ENCODE assay signal across 23 cellular contexts in genomic region chr7:105636982-105637381, GRCh38. TPM values are rescaled to one million over a fixed set of nuclear protein-coding genes. Genes with fewer than 3 reads are reported as not detected.
DNase-seq lines count a peak whose midpoint lies in the region; ATAC-seq, FAIRE-seq and TF ChIP-seq lines count a peak whose summit lies in the region.
"Had no signal": no experiment of that assay in that cellular context is flagged by ENCODE, and none has a peak within 500 bp of the region (broad histone marks: within the 10 kb centered on the region; RNA-seq: fewer than 3 reads in every experiment).

No MANE protein-coding gene starts in this region.

- H3K4me3 ChIP-seq in GM23338 (peak overlapping the region; percentile 46), HUES64 (ENCODE audit: low read length) (peak overlapping the region; percentile 39; the same call in 1 of the 2 replicates), endodermal cell (ENCODE audit: low read length) (no peak overlapping the region), neural progenitor cell (no peak overlapping the region)

- H3K9me2 ChIP-seq in GM23338 (ENCODE audit: insufficient read depth), result no peaks in the 10 kb centered on the region
- H3K9me2 ChIP-seq: SK-N-SH had no signal

- H3K79me2 ChIP-seq in GM23338 (replicated peaks; ENCODE audit: insufficient read depth) (peaks cover 56% of the 10 kb centered on the region), neural progenitor cell (ENCODE audit: low read depth) (no peaks in the 10 kb centered on the region)

- no peak for TF ChIP-seq POLR2A in H54 (IDR thresholded peaks at IDR 0.05; ENCODE audit: low read depth, low read length)

- peak overlapping the region; percentile 82; the same call in 1 of the 2 replicates for H3K27ac Mint-ChIP-seq in GM23338
- H3K27ac Mint-ChIP-seq in endodermal cell, result peak overlapping the region; percentile 21
- no peak overlapping the region for H3K27ac Mint-ChIP-seq in neural progenitor cell
- H3K27ac Mint-ChIP-seq: CD4-positive, alpha-beta memory T cell; IgD-negative memory B cell had no signal

- peaks cover 11% of the 10 kb centered on the region for H3K27me3 Mint-ChIP-seq in GM23338 (ENCODE audit: insufficient read depth, low read depth, poor library complexity)
- H3K27me3 Mint-ChIP-seq in endodermal cell (ENCODE audit: insufficient read depth), result no peaks in the 10 kb centered on the region
- peaks cover 17% of the 10 kb centered on the region for H3K27me3 Mint-ChIP-seq in neural progenitor cell (ENCODE audit: insufficient read depth, low read depth)
- H3K27me3 Mint-ChIP-seq: CD4-positive, alpha-beta memory T cell; IgD-negative memory B cell had no signal

- H3K4me2 ChIP-seq in GM23338 (peak overlapping the region; percentile 76), neural progenitor cell (no peak overlapping the region)
- H3K4me2 ChIP-seq: KMS-11, SK-N-SH had no signal

- peaks cover 25% of the 10 kb centered on the region for H3K36me3 ChIP-seq in GM23338 (ENCODE audit: insufficient read depth)
- H3K36me3 ChIP-seq in HUES64 (ENCODE audit: insufficient read depth, low read length), result peaks cover 52% of the 10 kb centered on the region
- H3K36me3 ChIP-seq in endodermal cell (ENCODE audit: control insufficient read depth, insufficient read depth, low read length), result peaks cover 14% of the 10 kb centered on the region
- no peaks in the 10 kb centered on the region for H3K36me3 ChIP-seq in neural progenitor cell

- H2AFZ ChIP-seq in GM23338, result no peak overlapping the region
- H2AFZ ChIP-seq in neural progenitor cell (replicated peaks), result no peak overlapping the region

- WGBS in HUES64, result 83% methylated on average over 8 of the region's 8 CpGs
- 83 to 91% methylated on average over 5 to 8 of the region's 8 CpGs for WGBS in endodermal cell (ENCODE audit: insufficient coverage in 1 of 2, insufficient read length in 1 of 2), 2 experiments

- H3K4me1 ChIP-seq in GM23338 (ENCODE audit: insufficient read depth), result peaks cover 46% of the 10 kb centered on the region
- H3K4me1 ChIP-seq in HUES64 (ENCODE audit: insufficient read depth, low read length), result peaks cover 42% of the 10 kb centered on the region
- H3K4me1 ChIP-seq in endodermal cell (ENCODE audit: control insufficient read depth, insufficient read depth, low read length), result peaks cover 21% of the 10 kb centered on the region
- peaks cover 31% of the 10 kb centered on the region for H3K4me1 ChIP-seq in neural progenitor cell
- H3K4me1 ChIP-seq: Caco-2 had no signal

- H3K27me3 ChIP-seq in GM23338 (ENCODE audit: insufficient read depth), result no peaks in the 10 kb centered on the region
- H3K27me3 ChIP-seq in HUES64 (ENCODE audit: insufficient read depth, low read length), result no peaks in the 10 kb centered on the region
- no peaks in the 10 kb centered on the region for H3K27me3 ChIP-seq in endodermal cell (ENCODE audit: control insufficient read depth, insufficient read depth, low read length, poor library complexity, severe bottlenecking)
- peaks cover 4% of the 10 kb centered on the region for H3K27me3 ChIP-seq in neural progenitor cell

- no peak for FAIRE-seq in H54 (lab: Jason Lieb, UNC)
- FAIRE-seq: HTR-8/SVneo had no signal

- peaks cover 34% of the 10 kb centered on the region for H3F3A ChIP-seq in GM23338 (replicated peaks; ENCODE audit: low read depth)
- peaks cover 39% of the 10 kb centered on the region for H3F3A ChIP-seq in neural progenitor cell (ENCODE audit: low read depth)

- no peak for DNase-seq in GM23338 (ENCODE audit: low spot score)
- DNase-seq in endodermal cell, result no peak
- DNase-seq in neural progenitor cell (ENCODE audit: low spot score), result no peak
- no peak for DNase-seq in H54 (ENCODE audit: insufficient read length, low spot score)
- no peak for DNase-seq in NCI-H1417 treated with DMSO at 0.1 percent for 48 hours (lab: John Stamatoyannopoulos, UW)
- DNase-seq: C1 segment of cervical spinal cord; Caco-2; CD4-positive, alpha-beta memory T cell; DMS 273 treated with DMSO at 0.1 percent for 48 hours; GOT3; MM.1S; NCI-H1048; NCI-H1694 treated with DMSO at 0.1 percent for 48 hours; NCI-H2171 treated with DMSO at 0.1 percent for 48 hours; SK-N-SH had no signal

- H3K9me3 Mint-ChIP-seq in GM23338, result no peaks in the 10 kb centered on the region; the same call in 2 of the 3 replicates
- H3K9me3 Mint-ChIP-seq in endodermal cell, result no peaks in the 10 kb centered on the region
- H3K9me3 Mint-ChIP-seq in neural progenitor cell, result no peaks in the 10 kb centered on the region
- H3K9me3 Mint-ChIP-seq: CD4-positive, alpha-beta memory T cell; IgD-negative memory B cell had no signal

- no peak overlapping the region for H3K9ac ChIP-seq in HUES64 (ENCODE audit: low read depth, low read length)
- H3K9ac ChIP-seq in endodermal cell (ENCODE audit: extremely low read depth, low read length, poor library complexity, severe bottlenecking), result no peak overlapping the region
- H3K9ac ChIP-seq in neural progenitor cell, result no peak overlapping the region
- H3K9ac ChIP-seq: KMS-11, SK-N-SH had no signal

- no peak for ATAC-seq in GM23338
- ATAC-seq in GM19395 (IDR thresholded peaks at IDR 0.05; ENCODE audit: unreplicated experiment), result no peak
- ATAC-seq in HG03565 (IDR thresholded peaks at IDR 0.05; ENCODE audit: unreplicated experiment), result no peak

- H3K27ac ChIP-seq in GM23338 (ENCODE audit: low read depth) (peak overlapping the region; percentile 98), HUES64 (ENCODE audit: low read depth, low read length) (no peak overlapping the region), endodermal cell (ENCODE audit: low read depth, low read length) (no peak overlapping the region), neural progenitor cell (no peak overlapping the region)
- H3K27ac ChIP-seq: KMS-11 had no signal

- H3K4me3 Mint-ChIP-seq in GM23338 (peak overlapping the region; percentile 89), endodermal cell (peak overlapping the region; percentile 57), neural progenitor cell (peak overlapping the region; percentile 52)
- H3K4me3 Mint-ChIP-seq: CD4-positive, alpha-beta memory T cell had no signal

- H4K20me1 ChIP-seq in GM23338 (replicated peaks; ENCODE audit: insufficient read depth) (no peaks in the 10 kb centered on the region), neural progenitor cell (ENCODE audit: low read depth) (peaks cover 19% of the 10 kb centered on the region)

- H3K9me3 ChIP-seq in HUES64 (ENCODE audit: insufficient read depth, low read depth, low read length), result no peaks in the 10 kb centered on the region
- no peaks in the 10 kb centered on the region for H3K9me3 ChIP-seq in endodermal cell (ENCODE audit: control insufficient read depth, low read length)
- no peaks in the 10 kb centered on the region for H3K9me3 ChIP-seq in neural progenitor cell (ENCODE audit: low read depth)
- H3K9me3 ChIP-seq: Caco-2, SK-N-SH had no signal

- H3K4me1 Mint-ChIP-seq in GM23338 (peaks cover 86% of the 10 kb centered on the region), endodermal cell (peaks cover 48% of the 10 kb centered on the region), neural progenitor cell (peaks cover 72% of the 10 kb centered on the region)

- H3K36me3 Mint-ChIP-seq in GM23338 (ENCODE audit: low read depth), result peaks cover 70% of the 10 kb centered on the region
- H3K36me3 Mint-ChIP-seq in endodermal cell (ENCODE audit: low read depth), result peaks cover 44% of the 10 kb centered on the region
- H3K36me3 Mint-ChIP-seq in neural progenitor cell, result peaks cover 26% of the 10 kb centered on the region

- TF ChIP-seq CTCF in GM23338 (conservative IDR thresholded peaks at IDR 0.05; ENCODE audit: low read depth in 2 of 2), result no peak
- TF ChIP-seq CTCF in endodermal cell (conservative IDR thresholded peaks at IDR 0.05), result no peak
- no peak for TF ChIP-seq CTCF in neural progenitor cell (IDR thresholded peaks at IDR 0.05)

TF ChIP-seq in GM23338, 12 proteins besides CTCF, POLR2A, EP300 and RAD21 (continues in another document):
- TF ChIP-seq REST (IDR thresholded peaks at IDR 0.05; ENCODE audit: unreplicated experiment) (no peak), CREB1 (CRISPR knock-in tag; IDR thresholded peaks at IDR 0.05; ENCODE audit: low read depth) (no peak), STAT1 (IDR thresholded peaks at IDR 0.05; ENCODE audit: unreplicated experiment) (no peak)

RNA-seq across cellular contexts. Expression of gene EFCAB10, which starts 55.7 kb away (rescaled TPM):
- total RNA-seq in GM23338 (2014; rRNA removed; shearing (Covaris generic)), result 4.7 and 6.7 TPM in 2 replicates
- polyA plus RNA-seq in GM23338 (2016; fragmentation: Nextera tagmentation; extraction: Ambion mirVana), result 9.8 and 10.3 TPM in 2 replicates
- 1.7 TPM for polyA plus RNA-seq in HUES64 (2013, experiment 1 of 2)
- polyA plus RNA-seq in HUES64 (2013, experiment 2 of 2), result 3.4 TPM
- under 1 TPM; 0.68 to 0.89 TPM for total RNA-seq in endodermal cell
- 0.96 TPM for polyA plus RNA-seq in endodermal cell (2013, experiment 1 of 2)
- polyA plus RNA-seq in endodermal cell (2013, experiment 2 of 2), result 0.46 TPM
- 1.1 and 5.0 TPM in 2 replicates for total RNA-seq in neural progenitor cell (ENCODE audit: low replicate concordance)
- total RNA-seq: A673, Caco-2, G401 had no signal
- polyA plus RNA-seq: CD4-positive, alpha-beta memory T cell; IgD-negative memory B cell had no signal

Comparison
In these comparisons a context has a peak if more than half of its experiments do, and no peak if none do; other contexts are left out.
1. H3K4me3 ChIP-seq: peak in GM23338 (single experiment) and HUES64 (single experiment); none in endodermal cell (single experiment) and neural progenitor cell (single experiment).
2. Peak in every context shown above with its lines, with median percentiles within 50 percentile points of each other: H3K4me3 Mint-ChIP-seq.